Comparison of ENCODE assay signal across 9 cellular contexts in the genomic region with DNA sequence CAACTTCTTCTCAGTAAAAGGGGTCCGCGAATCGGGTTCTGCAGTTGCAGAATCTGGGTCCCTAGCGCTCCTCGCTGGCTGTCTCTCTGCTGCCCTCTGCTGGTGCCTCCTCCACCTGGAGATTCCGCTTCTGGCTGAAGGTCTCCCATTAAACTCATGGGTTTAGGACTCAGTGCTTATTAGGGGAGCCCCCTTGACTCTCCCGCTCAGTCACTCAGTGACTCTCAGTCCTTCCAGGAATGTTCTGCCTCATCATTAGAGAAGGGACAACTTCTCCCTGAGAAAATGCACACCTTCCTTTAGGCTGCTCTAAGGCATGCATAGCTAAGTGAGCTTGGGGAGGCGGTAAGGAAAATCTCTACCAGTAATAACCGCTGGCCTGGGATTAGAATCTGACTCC. TPM values are rescaled to one million over a fixed set of nuclear protein-coding genes. Genes with fewer than 3 reads are reported as not detected.
DNase-seq lines count a peak whose midpoint lies in the region; ATAC-seq and TF ChIP-seq lines count a peak whose summit lies in the region.
"Had no signal": no experiment of that assay in that cellular context is flagged by ENCODE, and none has a peak within 500 bp of the region (broad histone marks: within the 10 kb centered on the region; RNA-seq: fewer than 3 reads in every experiment).

No MANE protein-coding gene starts in this region.

- H3K9me3 Mint-ChIP-seq in Caco-2 (ENCODE audit: unreplicated experiment): no peaks in the 10 kb centered on the region
- H3K9me3 Mint-ChIP-seq in nephron: no peaks in the 10 kb centered on the region
- H3K9me3 Mint-ChIP-seq: T-helper 1 cell treated with Interleukin-12 subunit alpha and Interleukin-12 subunit beta and Interleukin-4 antibody, amounts not matched to agents 30 μg/mL and 1 μg/mL, for 36 hours had no signal

- H3K36me3 ChIP-seq in Caco-2 (ENCODE audit: control insufficient read depth, insufficient read depth, low read length) (no peaks in the 10 kb centered on the region), HEK293 (ENCODE audit: control insufficient read depth in 2 of 2, insufficient read depth in 1 of 2, low read length in 2 of 2) (no peaks in the 10 kb centered on the region), NT2/D1 (ENCODE audit: insufficient read depth, insufficient read length, low read length) (no peaks in the 10 kb centered on the region)

- H3K36me3 Mint-ChIP-seq in Caco-2 (ENCODE audit: insufficient read depth, unreplicated experiment) (peaks cover 7% of the 10 kb centered on the region), nephron (ENCODE audit: low read depth) (no peaks in the 10 kb centered on the region)

- peaks cover 24% of the 10 kb centered on the region for H3K4me1 Mint-ChIP-seq in Caco-2 (ENCODE audit: low read depth, unreplicated experiment)
- peaks cover 18% of the 10 kb centered on the region for H3K4me1 Mint-ChIP-seq in nephron

- H3K27ac Mint-ChIP-seq in Caco-2 (ENCODE audit: unreplicated experiment) (no peak overlapping the region), nephron (no peak overlapping the region)
- H3K27ac Mint-ChIP-seq: T-helper 1 cell treated with Interleukin-12 subunit alpha and Interleukin-12 subunit beta and Interleukin-4 antibody, amounts not matched to agents 30 μg/mL and 1 μg/mL, for 36 hours had no signal

- CTCF ChIA-PET in Caco-2 (lab: Charles Lee): interaction anchor here (1.3 kb wide), 1 partner anchor 10 kb away, joined by 6 read pairs; no protein-coding TSS in a partner anchor
- CTCF ChIA-PET in HEK293 (lab: Yijun Ruan, JAX): interaction anchor here (0.5 to 3.0 kb wide), 32 partner anchors 10 to 682 kb away, joined by 3 to 20 read pairs (median 4); no protein-coding TSS in a partner anchor

- H3K27me3 ChIP-seq in Caco-2 (replicated peaks; ENCODE audit: control insufficient read depth, insufficient read depth, low read length) (no peaks in the 10 kb centered on the region), NT2/D1 (ENCODE audit: insufficient read depth, insufficient read length) (peaks cover 21% of the 10 kb centered on the region)

- no peak overlapping the region for H3K27ac ChIP-seq in HEK293 (ENCODE audit: extremely low read depth, low read depth, low read length)
- no peak overlapping the region for H3K27ac ChIP-seq in substantia nigra (ENCODE audit: low read depth, low read length, poor library complexity, severe bottlenecking)

- H3K27me3 Mint-ChIP-seq in Caco-2 (ENCODE audit: insufficient read depth, unreplicated experiment) (no peaks in the 10 kb centered on the region), nephron (ENCODE audit: low read depth) (peaks cover 58% of the 10 kb centered on the region)

- TF ChIP-seq CTCF in Caco-2 (IDR thresholded peaks at IDR 0.05; ENCODE audit: insufficient read depth in 1 of 2, low read depth in 1 of 2, low read length in 1 of 2, severe bottlenecking in 1 of 2, unreplicated experiment in 1 of 2): peak; percentile 82 to 84
- no peak for TF ChIP-seq CTCF in HEK293 (tag by site-specific recombination; IDR thresholded peaks at IDR 0.05)
- TF ChIP-seq CTCF in nephron (IDR thresholded peaks at IDR 0.05; ENCODE audit: unreplicated experiment in 3 of 3): peak; percentile 95 to 96 (median 96)

- DNase-seq in Caco-2 (peak; percentile 68 to 81), NT2/D1 (ENCODE audit: low read depth, low spot score) (peak; percentile 66), substantia nigra (lab: John Stamatoyannopoulos, UW) (peak in 40 of 49 donors; percentile 3 to 80 (median 44))
- peak; percentile 76 for DNase-seq in activated CD8-positive, alpha-beta memory T cell treated with anti-CD3 and anti-CD28 coated beads, Interleukin-2, amount 50 U/mL, for 4 hours

- H3K4me1 ChIP-seq in Caco-2 (peaks cover 26% of the 10 kb centered on the region), HEK293 (ENCODE audit: control insufficient read depth, insufficient read depth, low read length) (no peaks in the 10 kb centered on the region), NT2/D1 (ENCODE audit: insufficient read depth, insufficient read length) (peaks cover 16% of the 10 kb centered on the region)

- H3K4me3 ChIP-seq in Caco-2 (ENCODE audit: low read depth, low read length): no peak overlapping the region
- H3K4me3 ChIP-seq in HEK293 (ENCODE audit: low read depth, low read length): no peak overlapping the region
- no peak overlapping the region for H3K4me3 ChIP-seq in NT2/D1 (ENCODE audit: insufficient read length, low read depth)

- POLR2A ChIA-PET in Caco-2 (lab: Charles Lee): no interaction called here
- POLR2A ChIA-PET in HEK293 (lab: Yijun Ruan, JAX): no interaction called here

- intact Hi-C loops in Caco-2 (cut with micrococcal nuclease; ENCODE audit: unreplicated experiment): loop anchor here (1.0 kb wide), 1 partner anchor 11 kb away; no protein-coding TSS in a partner anchor

- H3K9ac ChIP-seq in NT2/D1 (ENCODE audit: insufficient read length, low read depth): no peak overlapping the region

- no TSS peak for BruUV-seq in Caco-2 (replicated peaks; lab: Mats Ljungman, UMichigan)

- ATAC-seq in esophagus mucosa: peak; percentile 55
- ATAC-seq in GM18502 (IDR thresholded peaks at IDR 0.05; ENCODE audit: poor library complexity, unreplicated experiment): no peak

- H3K9me3 ChIP-seq in Caco-2: no peaks in the 10 kb centered on the region
- H3K9me3 ChIP-seq in HEK293 (ENCODE audit: control insufficient read depth, insufficient read depth, low read depth, low read length): no peaks in the 10 kb centered on the region
- no peaks in the 10 kb centered on the region for H3K9me3 ChIP-seq in NT2/D1 (ENCODE audit: insufficient read depth, low read length)

- H3K4me3 Mint-ChIP-seq in Caco-2 (ENCODE audit: unreplicated experiment): no peak overlapping the region
- H3K4me3 Mint-ChIP-seq in nephron: no peak overlapping the region
- H3K4me3 Mint-ChIP-seq: T-helper 1 cell treated with Interleukin-12 subunit alpha and Interleukin-12 subunit beta and Interleukin-4 antibody, amounts not matched to agents 30 μg/mL and 1 μg/mL, for 36 hours had no signal

TF ChIP-seq in HEK293, 187 proteins besides CTCF, POLR2A, EP300 and RAD21:
- TF ChIP-seq, protein P1, sequence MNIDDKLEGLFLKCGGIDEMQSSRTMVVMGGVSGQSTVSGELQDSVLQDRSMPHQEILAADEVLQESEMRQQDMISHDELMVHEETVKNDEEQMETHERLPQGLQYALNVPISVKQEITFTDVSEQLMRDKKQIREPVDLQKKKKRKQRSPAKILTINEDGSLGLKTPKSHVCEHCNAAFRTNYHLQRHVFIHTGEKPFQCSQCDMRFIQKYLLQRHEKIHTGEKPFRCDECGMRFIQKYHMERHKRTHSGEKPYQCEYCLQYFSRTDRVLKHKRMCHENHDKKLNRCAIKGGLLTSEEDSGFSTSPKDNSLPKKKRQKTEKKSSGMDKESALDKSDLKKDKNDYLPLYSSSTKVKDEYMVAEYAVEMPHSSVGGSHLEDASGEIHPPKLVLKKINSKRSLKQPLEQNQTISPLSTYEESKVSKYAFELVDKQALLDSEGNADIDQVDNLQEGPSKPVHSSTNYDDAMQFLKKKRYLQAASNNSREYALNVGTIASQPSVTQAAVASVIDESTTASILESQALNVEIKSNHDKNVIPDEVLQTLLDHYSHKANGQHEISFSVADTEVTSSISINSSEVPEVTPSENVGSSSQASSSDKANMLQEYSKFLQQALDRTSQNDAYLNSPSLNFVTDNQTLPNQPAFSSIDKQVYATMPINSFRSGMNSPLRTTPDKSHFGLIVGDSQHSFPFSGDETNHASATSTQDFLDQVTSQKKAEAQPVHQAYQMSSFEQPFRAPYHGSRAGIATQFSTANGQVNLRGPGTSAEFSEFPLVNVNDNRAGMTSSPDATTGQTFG (tag by site-specific recombination; IDR thresholded peaks at IDR 0.05; ENCODE audit: borderline replicate concordance): no peak
- TF ChIP-seq ZNF548 (tag by site-specific recombination; IDR thresholded peaks at IDR 0.05): no peak
- 0 out of 2 replicates have a peak, but pooled peaks have one; percentile 31 for TF ChIP-seq ZBTB48 (tag by site-specific recombination; IDR thresholded peaks at IDR 0.05)
- peak; percentile 79; the same call in 1 of the 2 replicates for TF ChIP-seq ZNF202 (tag by site-specific recombination; IDR thresholded peaks at IDR 0.05; ENCODE audit: borderline replicate concordance)
- TF ChIP-seq ZBTB17 (tag by site-specific recombination; IDR thresholded peaks at IDR 0.05): peak; percentile 29; the same call in 1 of the 2 replicates
- peak; percentile 39; the same call in 1 of the 2 replicates for TF ChIP-seq ZNF654 (tag by site-specific recombination; IDR thresholded peaks at IDR 0.05; ENCODE audit: low read depth)

RNA-seq across cellular contexts. Expression of gene CPN2, which starts 7.1 kb away (rescaled TPM):
- total RNA-seq in Caco-2 (2022): not detected in 2 replicates
- not detected for total RNA-seq in esophagus mucosa

RNA-seq across cellular contexts. Expression of gene LRRC15, which starts 25.5 kb away (rescaled TPM):
- total RNA-seq in Caco-2 (2022): 0.09 and 0.16 TPM in 2 replicates
- 0.04 TPM for total RNA-seq in esophagus mucosa

RNA-seq across cellular contexts. Expression of gene GP5, which starts 55.1 kb away (rescaled TPM):
- total RNA-seq in Caco-2 (2022): 0.12 and 0.25 TPM in 2 replicates
- total RNA-seq in esophagus mucosa: 0.08 TPM
